ENCODE assay signal across 32 cellular contexts in the genomic region with DNA sequence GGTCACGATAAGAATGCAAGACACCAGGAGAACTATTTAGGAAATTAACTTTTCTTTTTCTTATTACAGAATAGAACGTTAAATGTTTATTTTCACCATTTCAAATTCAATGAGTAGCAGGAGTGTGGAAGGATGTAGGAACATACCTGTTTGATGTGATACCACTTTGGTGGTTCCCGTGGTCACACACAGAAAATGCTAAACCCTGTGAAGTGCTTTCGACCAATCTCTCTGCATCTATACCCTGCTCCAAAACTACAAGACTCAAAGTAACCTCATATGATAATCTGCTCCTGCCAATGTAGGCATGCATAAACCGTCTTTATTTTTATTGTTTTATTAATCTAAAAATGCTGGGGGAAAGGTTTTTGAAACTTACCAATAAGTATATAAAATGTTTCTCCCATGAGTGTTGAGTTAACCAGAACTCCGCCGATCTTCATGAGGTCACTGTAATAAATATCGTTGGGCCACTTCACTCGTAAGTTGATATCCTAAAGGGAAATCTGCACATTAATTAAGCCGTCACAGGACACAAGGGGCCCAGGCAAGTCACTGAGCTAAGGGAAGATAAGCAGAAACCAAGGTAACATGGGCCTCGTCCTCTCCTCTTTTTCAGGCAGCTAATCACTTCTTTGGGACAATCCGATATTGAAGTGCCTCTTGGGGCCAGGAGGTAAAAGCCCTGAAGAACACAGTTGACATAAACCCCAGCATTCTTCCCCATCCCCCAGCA.
"Had no signal": no experiment of that assay in that cellular context is flagged by ENCODE, and none has a peak within 500 bp of the region (broad histone marks: within the 10 kb centered on the region; RNA-seq: fewer than 3 reads in every experiment).

No MANE protein-coding gene starts in this region.

- H3K27me3 Mint-ChIP-seq: activated naive CD8-positive, alpha-beta T cell treated with anti-CD3 and anti-CD28 coated beads for 36 hours; effector memory CD8-positive, alpha-beta T cell; naive thymus-derived CD4-positive, alpha-beta T cell; stimulated activated naive B cell treated with anti-CD40 and anti-IgM and Interleukin-4, amounts not matched to agents 10 μg/mL and 1 μg/mL and 100 μg/mL, for 72 hours had no signal

- H3K4me3 ChIP-seq: gastroesophageal sphincter, pancreas, prostate gland, skin epidermis, stomach, thyroid gland, upper lobe of left lung, vagina had no signal

- H3K9me3 Mint-ChIP-seq: activated naive CD4-positive, alpha-beta T cell treated with anti-CD3 and anti-CD28 coated beads for 36 hours; activated naive CD8-positive, alpha-beta T cell treated with anti-CD3 and anti-CD28 coated beads for 36 hours; activated T-cell treated with anti-CD3 and anti-CD28 coated beads, Interleukin-2, amount 50 U/mL, for 72 hours; effector memory CD8-positive, alpha-beta T cell; naive thymus-derived CD4-positive, alpha-beta T cell; neural crest cell; stimulated activated naive B cell treated with anti-CD40 and anti-IgM and Interleukin-4, amounts not matched to agents 10 μg/mL and 1 μg/mL and 100 μg/mL, for 72 hours had no signal

- H3K27ac Mint-ChIP-seq: activated naive CD4-positive, alpha-beta T cell treated with anti-CD3 and anti-CD28 coated beads for 36 hours; activated naive CD8-positive, alpha-beta T cell treated with anti-CD3 and anti-CD28 coated beads for 36 hours; activated T-cell treated with anti-CD3 and anti-CD28 coated beads, Interleukin-2, amount 50 U/mL, for 72 hours; effector memory CD8-positive, alpha-beta T cell; naive thymus-derived CD4-positive, alpha-beta T cell; stimulated activated naive B cell treated with anti-CD40 and anti-IgM and Interleukin-4, amounts not matched to agents 10 μg/mL and 1 μg/mL and 100 μg/mL, for 72 hours had no signal

- ATAC-seq: activated T-cell treated with anti-CD3 and anti-CD28 coated beads, Interleukin-2, amount 50 U/mL, for 72 hours; effector memory CD8-positive, alpha-beta T cell; gastroesophageal sphincter; left colon; naive thymus-derived CD4-positive, alpha-beta T cell; pancreas; sciatic nerve; stimulated activated naive B cell treated with anti-CD40 and anti-IgM and Interleukin-4, amounts not matched to agents 10 μg/mL and 1 μg/mL and 100 μg/mL, for 72 hours had no signal

- H3K27ac ChIP-seq: brain microvascular endothelial cell, gastroesophageal sphincter, pancreas, prostate gland, skin epidermis, stomach, thyroid gland, upper lobe of left lung, vagina had no signal

- H3K36me3 ChIP-seq: brain microvascular endothelial cell, prostate gland, thyroid gland, vagina had no signal

- H3K27me3 ChIP-seq: brain microvascular endothelial cell, gastroesophageal sphincter, pancreas, stomach, thyroid gland, upper lobe of left lung, vagina had no signal

- H3K9me3 ChIP-seq: gastroesophageal sphincter, pancreas, prostate gland, stomach, thyroid gland, upper lobe of left lung, vagina had no signal

- H3K4me1 ChIP-seq: gastroesophageal sphincter, pancreas, prostate gland, stomach, thyroid gland, upper lobe of left lung, vagina had no signal

- DNase-seq: activated CD4-positive, alpha-beta T cell treated with anti-CD3 and anti-CD28 coated beads, Interleukin-2, amount 50 U/mL, for 1 hour; activated CD4-positive, CD25-positive, alpha-beta regulatory T cell treated with anti-CD3 and anti-CD28 coated beads, Interleukin-2, amount 50 U/mL, for 72 hours; activated naive CD4-positive, alpha-beta T cell treated with anti-CD3 and anti-CD28 coated beads for 36 hours; activated naive CD8-positive, alpha-beta T cell treated with anti-CD3 and anti-CD28 coated beads for 36 hours; activated T-cell treated with anti-CD3 and anti-CD28 coated beads for 4 hours; activated T-cell treated with anti-CD3 and anti-CD28 coated beads, Interleukin-2, amount 50 U/mL, for 72 hours; amniotic stem cell; brain microvascular endothelial cell; caudate nucleus; cortex of kidney; effector memory CD8-positive, alpha-beta T cell; hippocampal formation; kidney; left colon; midbrain; naive thymus-derived CD4-positive, alpha-beta T cell; nucleus accumbens; pancreas; retina; stimulated activated CD4-positive, alpha-beta T cell treated with anti-CD3 and anti-CD28 coated beads, Interleukin-1b, Interleukin-23, amount 100 ng/mL, for 48 hours; stimulated activated CD4-positive, alpha-beta T cell treated with anti-CD3 and anti-CD28 coated beads, Interleukin-4, amount 100 ng/mL, for 4 hours; stimulated activated CD8-positive, alpha-beta memory T cell treated with anti-CD3 and anti-CD28 coated beads, Interleukin-4, amount 100 ng/mL, for 48 hours; stimulated activated naive B cell treated with anti-CD40 and anti-IgM and Interleukin-4, amounts not matched to agents 10 μg/mL and 1 μg/mL and 100 μg/mL, for 72 hours; stomach; thyroid gland; upper lobe of left lung had no signal

- H3K4me3 Mint-ChIP-seq: activated naive CD4-positive, alpha-beta T cell treated with anti-CD3 and anti-CD28 coated beads for 36 hours; activated naive CD8-positive, alpha-beta T cell treated with anti-CD3 and anti-CD28 coated beads for 36 hours; activated T-cell treated with anti-CD3 and anti-CD28 coated beads, Interleukin-2, amount 50 U/mL, for 72 hours; effector memory CD8-positive, alpha-beta T cell; naive thymus-derived CD4-positive, alpha-beta T cell; neural crest cell; stimulated activated naive B cell treated with anti-CD40 and anti-IgM and Interleukin-4, amounts not matched to agents 10 μg/mL and 1 μg/mL and 100 μg/mL, for 72 hours had no signal

- H3K4me1 Mint-ChIP-seq: stimulated activated naive B cell treated with anti-CD40 and anti-IgM and Interleukin-4, amounts not matched to agents 10 μg/mL and 1 μg/mL and 100 μg/mL, for 72 hours had no signal
